14 cellular contexts compared by ENCODE assay signal in genomic region chr17:1414634-1415033, GRCh38.
"Had no signal": no experiment of that assay in that cellular context is flagged by ENCODE, and none has a peak within 500 bp of the region (broad histone marks: within the 10 kb centered on the region; RNA-seq: fewer than 3 reads in every experiment).

No MANE protein-coding gene starts in this region.

- H3K27me3 Mint-ChIP-seq: activated naive CD8-positive, alpha-beta T cell; natural killer cell treated with Interleukin-12 subunit alpha and Interleukin-12 subunit beta and Interleukin-15 and Interleukin-18, amount 100 ng/mL, for 72 hours had no signal

- H3K36me3 Mint-ChIP-seq: activated naive CD8-positive, alpha-beta T cell; natural killer cell treated with Interleukin-12 subunit alpha and Interleukin-12 subunit beta and Interleukin-15 and Interleukin-18, amount 100 ng/mL, for 72 hours had no signal

- H3K27ac Mint-ChIP-seq: activated naive CD8-positive, alpha-beta T cell; natural killer cell treated with Interleukin-12 subunit alpha and Interleukin-12 subunit beta and Interleukin-15 and Interleukin-18, amount 100 ng/mL, for 72 hours; stimulated activated effector memory CD8-positive, alpha-beta T cell treated with anti-CD3 and anti-CD28 coated beads, Interleukin-12 subunit alpha, Interleukin-12 subunit beta, amount 100 ng/mL, for 72 hours; T-helper 1 cell treated with Interleukin-12 subunit alpha and Interleukin-12 subunit beta and Interleukin-4 antibody, amounts not matched to agents 30 μg/mL and 1 μg/mL, for 36 hours had no signal

- H3K4me3 ChIP-seq: esophagus squamous epithelium, ovary had no signal

- H3K27me3 ChIP-seq: brain microvascular endothelial cell, esophagus squamous epithelium, ovary had no signal

- H3K27ac ChIP-seq: brain microvascular endothelial cell, esophagus squamous epithelium, ovary had no signal

- ATAC-seq: left lobe of liver; natural killer cell treated with Interleukin-12 subunit alpha and Interleukin-12 subunit beta and Interleukin-15 and Interleukin-18, amount 100 ng/mL, for 72 hours; stimulated activated effector memory CD8-positive, alpha-beta T cell treated with anti-CD3 and anti-CD28 coated beads, Interleukin-12 subunit alpha, Interleukin-12 subunit beta, amount 100 ng/mL, for 72 hours had no signal

- DNase-seq: activated CD4-positive, CD25-positive, alpha-beta regulatory T cell; amygdala; brain microvascular endothelial cell; esophagus squamous epithelium; foreskin fibroblast; mesenchymal stem cell; ovary; small intestine; trophoblast cell had no signal

- H3K4me3 Mint-ChIP-seq: activated naive CD8-positive, alpha-beta T cell; natural killer cell treated with Interleukin-12 subunit alpha and Interleukin-12 subunit beta and Interleukin-15 and Interleukin-18, amount 100 ng/mL, for 72 hours; stimulated activated effector memory CD8-positive, alpha-beta T cell treated with anti-CD3 and anti-CD28 coated beads, Interleukin-12 subunit alpha, Interleukin-12 subunit beta, amount 100 ng/mL, for 72 hours; T-helper 1 cell treated with Interleukin-12 subunit alpha and Interleukin-12 subunit beta and Interleukin-4 antibody, amounts not matched to agents 30 μg/mL and 1 μg/mL, for 36 hours had no signal

- H3K9me3 ChIP-seq: esophagus squamous epithelium, ovary had no signal

- H3K9me3 Mint-ChIP-seq: natural killer cell treated with Interleukin-12 subunit alpha and Interleukin-12 subunit beta and Interleukin-15 and Interleukin-18, amount 100 ng/mL, for 72 hours; stimulated activated effector memory CD8-positive, alpha-beta T cell treated with anti-CD3 and anti-CD28 coated beads, Interleukin-12 subunit alpha, Interleukin-12 subunit beta, amount 100 ng/mL, for 72 hours; T-helper 1 cell treated with Interleukin-12 subunit alpha and Interleukin-12 subunit beta and Interleukin-4 antibody, amounts not matched to agents 30 μg/mL and 1 μg/mL, for 36 hours had no signal

- H3K36me3 ChIP-seq: ovary had no signal
